Comparison of ENCODE assay signal across 14 cellular contexts in genomic region chr1:154429841-154430611, GRCh38. TPM values are rescaled to one million over a fixed set of nuclear protein-coding genes. Genes with fewer than 3 reads are reported as not detected.
DNase-seq lines count a peak whose midpoint lies in the region; ATAC-seq and TF ChIP-seq lines count a peak whose summit lies in the region.
"Had no signal": no experiment of that assay in that cellular context is flagged by ENCODE, and none has a peak within 500 bp of the region (broad histone marks: within the 10 kb centered on the region; RNA-seq: fewer than 3 reads in every experiment).

No MANE protein-coding gene starts in this region.

- H3K27me3 ChIP-seq in liver (ENCODE audit: control insufficient read depth in 4 of 4, insufficient read depth in 4 of 4, low read length in 3 of 4) (no peaks in the 10 kb centered on the region), right lobe of liver (no peaks in the 10 kb centered on the region), duodenal mucosa (ENCODE audit: control insufficient read depth in 1 of 2, insufficient read depth in 2 of 2, low read length in 2 of 2) (no peaks in the 10 kb centered on the region), vagina (no peaks in the 10 kb centered on the region)

- DNase-seq in right lobe of liver = no peak
- DNase-seq in naive thymus-derived CD8-positive, alpha-beta T cell = no peak
- no peak for DNase-seq in vagina (ENCODE audit: extremely low spot score in 2 of 2)
- no peak for DNase-seq in DMS53 (lab: John Stamatoyannopoulos, UW)
- no peak for DNase-seq in T-helper 1 cell
- DNase-seq: activated CD4-positive, alpha-beta T cell treated with anti-CD3 and anti-CD28 coated beads, Interleukin-2, amount 50 U/mL, for 1 hour; DMS 273 treated with DMSO at 0.1 percent for 48 hours; mucosa of descending colon; NCI-H446 treated with DMSO at 0.1 percent for 48 hours had no signal

- POLR2A ChIA-PET in naive thymus-derived CD8-positive, alpha-beta T cell (lab: Charles Lee) = interaction anchor here (0.8 to 1.8 kb wide), 3 partner anchors 9 to 27 kb away, joined by 3 to 6 read pairs (median 3); no protein-coding TSS in a partner anchor

- H3K4me3 ChIP-seq in liver (ENCODE audit: low read depth in 1 of 3, low read length in 3 of 3) (no peak overlapping the region), right lobe of liver (no peak overlapping the region), duodenal mucosa (ENCODE audit: low read depth in 1 of 2, low read length in 2 of 2) (peak overlapping the region; percentile 8 to 17), vagina (no peak overlapping the region)
- H3K4me3 ChIP-seq: mucosa of descending colon had no signal

- H3K27me3 Mint-ChIP-seq in naive thymus-derived CD8-positive, alpha-beta T cell = no peaks in the 10 kb centered on the region
- H3K27me3 Mint-ChIP-seq: IgD-negative memory B cell; stimulated activated naive CD8-positive, alpha-beta T cell treated with anti-CD3 and anti-CD28 coated beads, Interleukin-15, Interleukin-2, amounts not matched to agents 100 ng/mL and 50 ng/mL, for 24 hours had no signal

- H3K4me1 ChIP-seq in liver (ENCODE audit: control insufficient read depth in 4 of 4, insufficient read depth in 4 of 4, low read length in 3 of 4) (peaks cover 4 to 72% (median 35%) of the 10 kb centered on the region in 4 donors), right lobe of liver (peaks cover 0 to 39% (median 12%) of the 10 kb centered on the region in 4 donors), duodenal mucosa (ENCODE audit: control insufficient read depth in 1 of 2, insufficient read depth in 2 of 2, low read length in 2 of 2) (peaks cover 51 to 78% of the 10 kb centered on the region in 2 donors), vagina (peaks cover 83% of the 10 kb centered on the region)

- H3K27ac ChIP-seq in liver (ENCODE audit: low read depth in 1 of 2, low read length in 2 of 2) = peak overlapping the region; percentile 44 to 70
- H3K27ac ChIP-seq in right lobe of liver = no peak overlapping the region
- peak overlapping the region; percentile 11 for H3K27ac ChIP-seq in duodenal mucosa (ENCODE audit: low read depth, low read length)
- peak overlapping the region; percentile 46 for H3K27ac ChIP-seq in vagina

- TF ChIP-seq POLR2A in right lobe of liver (IDR thresholded peaks at IDR 0.05) (no peak), vagina (IDR thresholded peaks at IDR 0.05) (no peak)

- H3K4me3 Mint-ChIP-seq in naive thymus-derived CD8-positive, alpha-beta T cell = no peak overlapping the region
- H3K4me3 Mint-ChIP-seq: IgD-negative memory B cell; stimulated activated naive CD8-positive, alpha-beta T cell treated with anti-CD3 and anti-CD28 coated beads, Interleukin-15, Interleukin-2, amounts not matched to agents 100 ng/mL and 50 ng/mL, for 24 hours had no signal

- no peak for TF ChIP-seq RAD21 in liver (IDR thresholded peaks at IDR 0.05)

- H3K4me1 Mint-ChIP-seq in naive thymus-derived CD8-positive, alpha-beta T cell = peaks cover 21 to 65% (median 48%) of the 10 kb centered on the region in 4 donors

- intact Hi-C loops in right lobe of liver (cut with DNase I) = no loop called here
- intact Hi-C loops in vagina (cut with DNase I) = no loop called here

- ATAC-seq in right lobe of liver (no peak), HG02885 (IDR thresholded peaks at IDR 0.05; ENCODE audit: poor library complexity, unreplicated experiment) (no peak)
- no peak for ATAC-seq in naive thymus-derived CD8-positive, alpha-beta T cell

- no peak for TF ChIP-seq CTCF in liver (IDR thresholded peaks at IDR 0.05; ENCODE audit: low read depth, low read length, missing input control)
- no peak for TF ChIP-seq CTCF in right lobe of liver (IDR thresholded peaks at IDR 0.05)
- TF ChIP-seq CTCF in vagina (IDR thresholded peaks at IDR 0.05) = no peak

- peaks cover 0 to 53% (median 6%) of the 10 kb centered on the region in 3 donors for H3K36me3 Mint-ChIP-seq in naive thymus-derived CD8-positive, alpha-beta T cell

- H3K36me3 ChIP-seq in liver (ENCODE audit: control insufficient read depth in 4 of 4, insufficient read depth in 3 of 4, low read depth in 1 of 4, low read length in 3 of 4) (peaks cover 5 to 46% (median 37%) of the 10 kb centered on the region in 4 donors), right lobe of liver (peaks cover 0 to 67% (median 35%) of the 10 kb centered on the region in 4 donors), duodenal mucosa (ENCODE audit: control insufficient read depth in 1 of 2, insufficient read depth in 2 of 2, low read length in 2 of 2) (peaks cover 0 to 6% of the 10 kb centered on the region in 2 donors), vagina (peaks cover 0 to 6% of the 10 kb centered on the region in 2 donors)

- no peaks in the 10 kb centered on the region for H3K9me3 Mint-ChIP-seq in naive thymus-derived CD8-positive, alpha-beta T cell
- H3K9me3 Mint-ChIP-seq: IgD-negative memory B cell; stimulated activated naive CD8-positive, alpha-beta T cell treated with anti-CD3 and anti-CD28 coated beads, Interleukin-15, Interleukin-2, amounts not matched to agents 100 ng/mL and 50 ng/mL, for 24 hours had no signal

- no peak overlapping the region for H3K9ac ChIP-seq in liver (ENCODE audit: low read depth in 1 of 2, low read length in 2 of 2)
- H3K9ac ChIP-seq in duodenal mucosa (ENCODE audit: low read depth in 1 of 2, low read length in 2 of 2) = peak overlapping the region; percentile 12 to 35

- no peaks in the 10 kb centered on the region for H3K9me3 ChIP-seq in liver (ENCODE audit: control insufficient read depth in 4 of 4, low read length in 3 of 4)
- H3K9me3 ChIP-seq in right lobe of liver = no peaks in the 10 kb centered on the region
- H3K9me3 ChIP-seq in duodenal mucosa (ENCODE audit: control insufficient read depth in 1 of 2, low read length in 2 of 2) = no peaks in the 10 kb centered on the region
- no peaks in the 10 kb centered on the region for H3K9me3 ChIP-seq in vagina
- H3K9me3 ChIP-seq: mucosa of descending colon had no signal

- 87% methylated on average over 17 of the region's 17 CpGs for WGBS in liver
- 87% methylated on average over 10 of the region's 17 CpGs for WGBS in right lobe of liver (ENCODE audit: insufficient coverage, low coverage, low lambda C conversion rate, missing lambda C conversion rate)

- H3K27ac Mint-ChIP-seq in naive thymus-derived CD8-positive, alpha-beta T cell = peak overlapping the region in 7 of 10 donors; percentile 14 to 69 (median 42)
- H3K27ac Mint-ChIP-seq: IgD-negative memory B cell; stimulated activated naive CD8-positive, alpha-beta T cell treated with anti-CD3 and anti-CD28 coated beads, Interleukin-15, Interleukin-2, amounts not matched to agents 100 ng/mL and 50 ng/mL, for 24 hours had no signal

TF ChIP-seq in liver, 16 proteins besides CTCF, POLR2A, EP300 and RAD21 (continues in another document):
- TF ChIP-seq NR2F2 (IDR thresholded peaks at IDR 0.05) (no peak), HNF4A (conservative IDR thresholded peaks at IDR 0.05) (no peak), HNF4G (IDR thresholded peaks at IDR 0.05) (no peak), ZBTB33 (IDR thresholded peaks at IDR 0.05) (no peak), EGR1 (IDR thresholded peaks at IDR 0.05; ENCODE audit: low read depth in 2 of 2) (no peak), JUND (IDR thresholded peaks at IDR 0.05) (no peak), TAF1 (conservative IDR thresholded peaks at IDR 0.05) (no peak), YY1 (IDR thresholded peaks at IDR 0.05) (no peak), MAX (IDR thresholded peaks at IDR 0.05) (no peak), FOXA2 (IDR thresholded peaks at IDR 0.05) (no peak), RXRA (IDR thresholded peaks at IDR 0.05) (no peak)

RNA-seq across cellular contexts. Expression of gene IL6R, which starts 24.9 kb away (rescaled TPM):
- total RNA-seq in liver (10 to 100 TPM; 47.0 to 67.6 TPM), right lobe of liver (100 to 1,000 TPM in 2 of 6 experiments, 10 to 100 TPM in 4; 32.2 to 145 (median 68.2) TPM), vagina (50.8 TPM)
- 10 to 100 TPM; 18.8 to 23.6 TPM for polyA plus RNA-seq in liver
- total RNA-seq in naive thymus-derived CD8-positive, alpha-beta T cell = 10 to 100 TPM; 44.4 to 49.9 TPM
- 10 to 100 TPM; 20.1 to 44.1 (median 28.4) TPM for polyA plus RNA-seq in naive thymus-derived CD8-positive, alpha-beta T cell

Comparison
In these comparisons a context has a peak if more than half of its experiments do, and no peak if none do; other contexts are left out.
1. H3K27ac ChIP-seq: peak in liver (2 of 2), duodenal mucosa (single experiment) and vagina (single experiment); none in right lobe of liver (0 of 3).
2. H3K4me3 ChIP-seq: peak in duodenal mucosa (2 of 2); none in liver (0 of 3), right lobe of liver (0 of 3) and vagina (0 of 2).
3. H3K9ac ChIP-seq: peak in duodenal mucosa (2 of 2); none in liver (0 of 2).